8 cellular contexts compared by ENCODE assay signal in the genomic region with DNA sequence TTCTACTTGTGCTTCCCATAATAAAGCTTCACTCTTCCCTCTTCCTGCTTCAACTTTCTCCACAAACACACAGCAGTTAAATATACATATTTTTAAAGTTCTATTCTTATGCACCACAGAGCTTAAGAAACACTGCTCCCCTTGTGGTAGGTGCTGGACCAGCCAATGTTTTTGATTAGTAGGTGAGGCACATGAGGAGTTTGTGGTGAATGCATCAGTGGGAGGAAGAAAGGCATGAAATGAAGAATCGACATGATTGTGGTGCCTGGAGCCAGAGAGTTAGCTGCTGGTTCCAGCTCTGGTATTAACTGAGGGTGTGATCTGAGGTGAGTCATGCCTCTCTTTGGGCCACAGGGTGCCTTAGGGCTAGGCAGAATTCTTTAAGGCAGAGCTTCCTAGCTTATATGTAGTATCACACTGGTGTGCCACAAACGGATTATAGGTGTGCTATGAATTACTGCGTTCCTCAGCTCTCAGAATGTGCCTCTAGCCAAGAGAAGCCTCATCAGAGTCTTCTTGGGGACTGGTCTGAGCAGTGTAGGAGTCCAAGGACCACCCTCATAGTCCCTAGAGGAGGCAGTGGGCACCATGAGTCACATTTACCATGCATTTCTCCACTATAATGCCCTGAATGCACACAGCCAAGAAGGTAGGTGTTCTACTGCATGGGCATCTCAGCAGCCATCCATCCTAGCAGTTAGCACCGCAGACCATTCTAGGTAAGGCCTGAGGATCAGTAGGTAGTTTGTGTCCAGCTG.
DNase-seq lines count a peak whose midpoint lies in the region; ATAC-seq and TF ChIP-seq lines count a peak whose summit lies in the region.

No MANE protein-coding gene starts in this region.

- intact Hi-C loops in CD4-positive, alpha-beta memory T cell (cut with micrococcal nuclease), result loop anchor here (2.0 to 5.0 kb wide), 2 partner anchors 59 to 184 kb away; no protein-coding TSS in a partner anchor
- intact Hi-C loops in spleen (cut with DNase I; ENCODE audit: low total_unique reads) (no loop called here), head of caudate nucleus (cut with DNase I) (loop anchor here (5.0 to 10.0 kb wide), 2 partner anchors 169 to 722 kb away; no protein-coding TSS in a partner anchor)

- TF ChIP-seq POLR2A in spleen (IDR thresholded peaks at IDR 0.05), result no peak

- peak overlapping the region in 6 of 7 donors; percentile 0 to 92 (median 52) for H3K27ac Mint-ChIP-seq in CD4-positive, alpha-beta memory T cell
- no peak overlapping the region for H3K27ac Mint-ChIP-seq in T-helper 2 cell treated with Interferon-gamma antibody and Interleukin-4, amounts not matched to agents 5 μg/mL and 100 μg/mL, for 36 hours
- H3K27ac Mint-ChIP-seq in chondrocyte (ENCODE audit: unreplicated experiment), result no peak overlapping the region

- H3K36me3 ChIP-seq in CD4-positive, alpha-beta memory T cell (ENCODE audit: insufficient read depth, low read length), result no peaks in the 10 kb centered on the region
- no peaks in the 10 kb centered on the region for H3K36me3 ChIP-seq in spleen

- POLR2A ChIA-PET in CD4-positive, alpha-beta memory T cell (lab: Charles Lee; ENCODE audit: partially characterized antibody), result interaction anchor here (1.0 to 2.8 kb wide), 17 partner anchors 9 to 185 kb away, joined by 3 to 22 read pairs (median 4); no protein-coding TSS in a partner anchor

- peaks cover 21% of the 10 kb centered on the region for H3K4me1 ChIP-seq in CD4-positive, alpha-beta memory T cell (ENCODE audit: insufficient read depth, low read length)
- peaks cover 10 to 32% (median 14%) of the 10 kb centered on the region in 6 donors for H3K4me1 ChIP-seq in spleen

- CTCF ChIA-PET in CD4-positive, alpha-beta memory T cell (lab: Charles Lee; ENCODE audit: partially characterized antibody), result interaction anchor here (0.9 to 7.5 kb wide), 38 partner anchors 9 to 479 kb away, joined by 3 to 108 read pairs (median 5); no protein-coding TSS in a partner anchor

- H3K9me3 Mint-ChIP-seq in CD4-positive, alpha-beta memory T cell, result peaks cover 2 to 12% (median 10%) of the 10 kb centered on the region in 8 donors
- H3K9me3 Mint-ChIP-seq in T-helper 2 cell treated with Interferon-gamma antibody and Interleukin-4, amounts not matched to agents 5 μg/mL and 100 μg/mL, for 36 hours, result peaks cover 2% of the 10 kb centered on the region
- H3K9me3 Mint-ChIP-seq in chondrocyte (ENCODE audit: low read depth), result peaks cover 2% of the 10 kb centered on the region

- peaks cover 1 to 3% of the 10 kb centered on the region in 2 donors for H3K36me3 Mint-ChIP-seq in CD4-positive, alpha-beta memory T cell
- peaks cover 3% of the 10 kb centered on the region for H3K36me3 Mint-ChIP-seq in T-helper 2 cell treated with Interferon-gamma antibody and Interleukin-4, amounts not matched to agents 5 μg/mL and 100 μg/mL, for 36 hours (ENCODE audit: low read depth)
- no peaks in the 10 kb centered on the region for H3K36me3 Mint-ChIP-seq in chondrocyte (ENCODE audit: low read depth)

- no peak overlapping the region for H3K4me3 ChIP-seq in CD4-positive, alpha-beta memory T cell (ENCODE audit: low read length in 2 of 2)
- no peak overlapping the region for H3K4me3 ChIP-seq in spleen

- ATAC-seq in GM19397 (IDR thresholded peaks at IDR 0.05; ENCODE audit: unreplicated experiment) (peak; percentile 68), HG03342 (IDR thresholded peaks at IDR 0.05; ENCODE audit: unreplicated experiment) (peak; percentile 64)

- H3K4me1 Mint-ChIP-seq in CD4-positive, alpha-beta memory T cell, result peaks cover 8 to 27% (median 19%) of the 10 kb centered on the region in 4 donors
- H3K4me1 Mint-ChIP-seq in T-helper 2 cell treated with Interferon-gamma antibody and Interleukin-4, amounts not matched to agents 5 μg/mL and 100 μg/mL, for 36 hours (ENCODE audit: low read depth), result peaks cover 30% of the 10 kb centered on the region
- H3K4me1 Mint-ChIP-seq in chondrocyte (ENCODE audit: low read depth), result peaks cover 8% of the 10 kb centered on the region

- 68 to 78% (median 73%) methylated on average over 4 of the region's 4 CpGs for WGBS in spleen, 5 donors

- H3K4me3 Mint-ChIP-seq in CD4-positive, alpha-beta memory T cell, result peak overlapping the region in 4 of 8 donors; percentile 4 to 61 (median 31)
- H3K4me3 Mint-ChIP-seq in T-helper 2 cell treated with Interferon-gamma antibody and Interleukin-4, amounts not matched to agents 5 μg/mL and 100 μg/mL, for 36 hours, result no peak overlapping the region
- H3K4me3 Mint-ChIP-seq in chondrocyte (ENCODE audit: unreplicated experiment), result no peak overlapping the region

- peak; percentile 42 to 56 (median 48) for DNase-seq in CD4-positive, alpha-beta memory T cell
- DNase-seq in T-helper 2 cell treated with Interferon-gamma antibody and Interleukin-4, amounts not matched to agents 5 μg/mL and 100 μg/mL, for 36 hours (ENCODE audit: low spot score), result peak; percentile 74
- DNase-seq in chondrocyte (ENCODE audit: low spot score), result no peak
- no peak for DNase-seq in spleen
- no peak for DNase-seq in NCI-H510A (lab: John Stamatoyannopoulos, UW)
- no peak for DNase-seq in head of caudate nucleus

- no peaks in the 10 kb centered on the region for H3K9me3 ChIP-seq in CD4-positive, alpha-beta memory T cell (ENCODE audit: control insufficient read depth in 1 of 2, low read length in 2 of 2)
- H3K9me3 ChIP-seq in spleen, result peaks cover 0 to 12% (median 7%) of the 10 kb centered on the region in 8 donors

- no peaks in the 10 kb centered on the region for H3K27me3 ChIP-seq in CD4-positive, alpha-beta memory T cell (ENCODE audit: insufficient read depth, low read length)
- H3K27me3 ChIP-seq in spleen (replicated peaks in 1 of 7), result no peaks in the 10 kb centered on the region

- peak; percentile 69 for TF ChIP-seq CTCF in chondrocyte (IDR thresholded peaks at IDR 0.05)
- TF ChIP-seq CTCF in spleen (IDR thresholded peaks at IDR 0.05 in 8 of 11, conservative IDR thresholded peaks at IDR 0.05 in 3 of 11), result peak in 8 of 11 experiments; percentile 20 to 48 (median 30)

- H3K27ac ChIP-seq in CD4-positive, alpha-beta memory T cell (ENCODE audit: low read depth, low read length), result no peak overlapping the region
- H3K27ac ChIP-seq in spleen, result no peak overlapping the region

- no peaks in the 10 kb centered on the region for H3K27me3 Mint-ChIP-seq in CD4-positive, alpha-beta memory T cell
- peaks cover 5% of the 10 kb centered on the region for H3K27me3 Mint-ChIP-seq in T-helper 2 cell treated with Interferon-gamma antibody and Interleukin-4, amounts not matched to agents 5 μg/mL and 100 μg/mL, for 36 hours (ENCODE audit: low read depth)
- no peaks in the 10 kb centered on the region for H3K27me3 Mint-ChIP-seq in chondrocyte (ENCODE audit: low read depth)

Comparison
In these comparisons a context has a peak if more than half of its experiments do, and no peak if none do; other contexts are left out.
1. DNase-seq: peak in CD4-positive, alpha-beta memory T cell (5 of 5) and T-helper 2 cell treated with Interferon-gamma antibody and Interleukin-4, amounts not matched to agents 5 μg/mL and 100 μg/mL, for 36 hours (single experiment); none in chondrocyte (single experiment), spleen (single experiment), NCI-H510A (single experiment) and head of caudate nucleus (0 of 42).
2. H3K27ac Mint-ChIP-seq: peak in CD4-positive, alpha-beta memory T cell (6 of 7); none in T-helper 2 cell treated with Interferon-gamma antibody and Interleukin-4, amounts not matched to agents 5 μg/mL and 100 μg/mL, for 36 hours (single experiment) and chondrocyte (single experiment).